9 cellular contexts compared by ENCODE assay signal in genomic region chr7:76049295-76049694, GRCh38. TPM values are rescaled to one million over a fixed set of nuclear protein-coding genes. Genes with fewer than 3 reads are reported as not detected.
DNase-seq lines count a peak whose midpoint lies in the region; ATAC-seq, FAIRE-seq and TF ChIP-seq lines count a peak whose summit lies in the region.
"Had no signal": no experiment of that assay in that cellular context is flagged by ENCODE, and none has a peak within 500 bp of the region (broad histone marks: within the 10 kb centered on the region; RNA-seq: fewer than 3 reads in every experiment).

No MANE protein-coding gene starts in this region.

- H4K20me1 ChIP-seq in HepG2 (ENCODE audit: insufficient read depth, low read length), result no peaks in the 10 kb centered on the region

- H3K27ac ChIP-seq in cardiac muscle cell (peak overlapping the region; percentile 87), HepG2 (ENCODE audit: extremely low read length, insufficient read depth, low read length) (peak overlapping the region; percentile 90)

- H3K27me3 Mint-ChIP-seq in activated naive CD8-positive, alpha-beta T cell, result no peaks in the 10 kb centered on the region
- no peaks in the 10 kb centered on the region for H3K27me3 Mint-ChIP-seq in type B pancreatic cell

- FAIRE-seq in HepG2 (lab: Jason Lieb, UNC), result no peak

- no peak for TF ChIP-seq EP300 in HepG2 (IDR thresholded peaks at IDR 0.05; ENCODE audit: low read depth in 2 of 2, low read length in 2 of 2)
- no peak for TF ChIP-seq EP300 in HepG2 (CRISPR knock-in tag; IDR thresholded peaks at IDR 0.05; ENCODE audit: borderline replicate concordance)

- H3K36me3 Mint-ChIP-seq in activated naive CD8-positive, alpha-beta T cell, result peaks cover 15% of the 10 kb centered on the region
- peaks cover 19% of the 10 kb centered on the region for H3K36me3 Mint-ChIP-seq in type B pancreatic cell

- ATAC-seq in left cardiac atrium (no peak), HepG2 (no peak), GM19328 (IDR thresholded peaks at IDR 0.05; ENCODE audit: unreplicated experiment) (no peak)

- H3K4me3 ChIP-seq in cardiac muscle cell (peak overlapping the region; percentile 67), HepG2 (replicated peaks in 1 of 3; ENCODE audit: insufficient read depth in 1 of 3, low read depth in 2 of 3, low read length in 3 of 3) (peak overlapping the region; percentile 86 to 98 (median 95); a peak in 5 of 6 replicates)

- H3K4me3 Mint-ChIP-seq in activated naive CD8-positive, alpha-beta T cell, result peak overlapping the region; percentile 99
- peak overlapping the region; percentile 99 for H3K4me3 Mint-ChIP-seq in type B pancreatic cell

- no peak overlapping the region for H2AFZ ChIP-seq in HepG2 (ENCODE audit: low read length)

- TF ChIP-seq CTCF in cardiac muscle cell (IDR thresholded peaks at IDR 0.05; ENCODE audit: low read depth, low read length) (no peak), HepG2 (CRISPR knock-in tag; IDR thresholded peaks at IDR 0.05) (no peak), type B pancreatic cell (conservative IDR thresholded peaks at IDR 0.05) (no peak)

- POLR2A ChIA-PET in HepG2 (lab: Yijun Ruan, JAX), result interaction anchor here (0.9 to 2.4 kb wide), 2 partner anchors 58 to 59 kb away, joined by 3 to 16 read pairs; no protein-coding TSS in a partner anchor

- CTCF ChIA-PET in HepG2 (lab: Yijun Ruan, JAX; ENCODE audit: low intra/inter-chr PET ratio, low total read pairs), result no interaction called here

- H3K36me3 ChIP-seq in cardiac muscle cell (peaks cover 7% of the 10 kb centered on the region), HepG2 (replicated peaks in 1 of 2; ENCODE audit: control insufficient read depth in 1 of 2, insufficient read depth in 2 of 2, low read length in 2 of 2) (peaks cover 8 to 36% of the 10 kb centered on the region in 2 experiments)

- peak overlapping the region; percentile 90 for H3K4me2 ChIP-seq in HepG2 (ENCODE audit: low read depth, low read length)

- TF ChIP-seq POLR2A in HepG2 (IDR thresholded peaks at IDR 0.05; ENCODE audit: insufficient read depth in 1 of 2, low read depth in 2 of 2, low read length in 2 of 2), result no peak

- peaks cover 48% of the 10 kb centered on the region for H3K4me1 Mint-ChIP-seq in activated naive CD8-positive, alpha-beta T cell (ENCODE audit: low read depth)
- H3K4me1 Mint-ChIP-seq in type B pancreatic cell (ENCODE audit: unreplicated experiment), result peaks cover 45% of the 10 kb centered on the region

- H3K27me3 ChIP-seq in cardiac muscle cell (no peaks in the 10 kb centered on the region), HepG2 (ENCODE audit: control insufficient read depth in 1 of 2, insufficient read depth in 2 of 2, low read length in 2 of 2) (no peaks in the 10 kb centered on the region; a peak in 1 of 5 replicates)

- TF ChIP-seq RAD21 in HepG2 (CRISPR knock-in tag; IDR thresholded peaks at IDR 0.05), result no peak

- BruUV-seq in HepG2 (replicated peaks; lab: Mats Ljungman, UMichigan), result no TSS peak

- DNase-seq in cardiac muscle cell (ENCODE audit: low read depth in 1 of 2, low spot score in 1 of 2) (no peak), left cardiac atrium (no peak), HepG2 (ENCODE audit: low spot score) (no peak), type B pancreatic cell (ENCODE audit: extremely low spot score, unreplicated experiment) (no peak), NCI-H187 treated with DMSO at 0.1 percent for 48 hours (lab: John Stamatoyannopoulos, UW) (no peak), T1000 (lab: John Stamatoyannopoulos, UW) (no peak)
- DNase-seq: effector CD8-positive, alpha-beta T cell had no signal

- peaks cover 76% of the 10 kb centered on the region for H3K79me2 ChIP-seq in HepG2 (ENCODE audit: insufficient read depth, low read length)

- H3K9me3 ChIP-seq in cardiac muscle cell (ENCODE audit: low read depth) (no peaks in the 10 kb centered on the region), HepG2 (ENCODE audit: low read length) (no peaks in the 10 kb centered on the region)

- peak overlapping the region; percentile 98 for H3K27ac Mint-ChIP-seq in activated naive CD8-positive, alpha-beta T cell
- peak overlapping the region; percentile 82 for H3K27ac Mint-ChIP-seq in type B pancreatic cell

- WGBS in HepG2 (ENCODE audit: low lambda C conversion rate), result 91% methylated on average over 6 of the region's 6 CpGs

- in situ Hi-C loops in HepG2 (cut with HindIII; ENCODE audit: extremely low pct_ligation_motif_present, low pct_unique_long_range_greater_than_20kb), result no loop called here

- H3K9ac ChIP-seq in HepG2 (ENCODE audit: insufficient read depth, low read depth, low read length), result peak overlapping the region; percentile 99

- intact Hi-C loops in left cardiac atrium (cut with DNase I), result no loop called here
- intact Hi-C loops in HepG2 (cut with micrococcal nuclease; ENCODE audit: unreplicated experiment), result loop anchor here (5.0 kb wide), 1 partner anchor 83 kb away; no protein-coding TSS in a partner anchor

- no peaks in the 10 kb centered on the region for H3K9me3 Mint-ChIP-seq in activated naive CD8-positive, alpha-beta T cell (ENCODE audit: low read depth)
- no peaks in the 10 kb centered on the region for H3K9me3 Mint-ChIP-seq in type B pancreatic cell

- H3K4me1 ChIP-seq in cardiac muscle cell (ENCODE audit: low read depth) (peaks cover 15% of the 10 kb centered on the region), HepG2 (ENCODE audit: insufficient read depth, low read length) (peaks cover 74% of the 10 kb centered on the region)

RNA-seq across cellular contexts. Expression of gene MDH2, which starts 1.4 kb away (rescaled TPM):
- total RNA-seq in cardiac muscle cell (242 and 306 TPM in 2 replicates), left cardiac atrium (100 to 1,000 TPM; 339 to 374 TPM), HepG2 (2016; rRNA removed; fragmentation: Illumina TruSeq; extraction: Trizol) (90.3 and 107 TPM in 2 replicates), type B pancreatic cell (ENCODE audit: low replicate concordance) (177 and 239 TPM in 2 replicates)
- polyA plus RNA-seq in cardiac muscle cell (632 and 705 TPM in 2 replicates), HepG2 (2011; rRNA removed) (81.4 and 90.1 TPM in 2 replicates)
- total RNA-seq in HepG2 (2016; cell fraction: cytosol; rRNA removed; fragmentation: Illumina TruSeq; extraction: Trizol; ENCODE audit: low read depth), result 35.9 and 38.8 TPM in 2 replicates
- total RNA-seq in HepG2 (2016; cell fraction: insoluble cytoplasmic fraction; rRNA removed; fragmentation: Illumina TruSeq; extraction: Trizol), result 93.0 and 94.6 TPM in 2 replicates
- 44.2 and 48.6 TPM in 2 replicates for total RNA-seq in HepG2 (2016; cell fraction: membrane; rRNA removed; fragmentation: Illumina TruSeq; extraction: Trizol)
- total RNA-seq in HepG2 (2016; cell fraction: nucleus; rRNA removed; fragmentation: Illumina TruSeq; extraction: Trizol), result 45.4 and 53.0 TPM in 2 replicates
- 48.1 and 61.9 TPM in 2 replicates for polyA plus RNA-seq in HepG2 (2011; cell fraction: cytosol; rRNA removed)
- 51.2 and 52.4 TPM in 2 replicates for polyA plus RNA-seq in HepG2 (2011; cell fraction: nucleus; rRNA removed)
- 126 and 145 TPM in 2 replicates for polyA plus RNA-seq in HepG2 (2012)
- 80.9 and 96.5 TPM in 2 replicates for polyA plus RNA-seq in HepG2 (2016; cell fraction: cytosol; fragmentation: Illumina TruSeq; extraction: Trizol; ENCODE audit: low read depth)
- 203 and 256 TPM in 2 replicates for polyA plus RNA-seq in HepG2 (2016; cell fraction: insoluble cytoplasmic fraction; fragmentation: Illumina TruSeq; extraction: Trizol; ENCODE audit: low read depth)
- polyA plus RNA-seq in HepG2 (2016; cell fraction: membrane; fragmentation: Illumina TruSeq; extraction: Trizol; ENCODE audit: low read depth), result 77.6 and 81.5 TPM in 2 replicates
- 113 and 123 TPM in 2 replicates for polyA plus RNA-seq in HepG2 (2016; cell fraction: nucleus; fragmentation: Illumina TruSeq; extraction: Trizol; ENCODE audit: insufficient read depth, low read depth)
- 189 and 195 TPM in 2 replicates for polyA minus RNA-seq in HepG2 (2011; rRNA and poly(A)+ RNA removed; ENCODE audit: low replicate concordance)
- polyA minus RNA-seq in HepG2 (2011; cell fraction: cytosol; rRNA and poly(A)+ RNA removed), result 86.4 and 103 TPM in 2 replicates
- 29.9 and 37.8 TPM in 2 replicates for polyA minus RNA-seq in HepG2 (2011; cell fraction: nucleus; rRNA and poly(A)+ RNA removed)

RNA-seq across cellular contexts. Expression of gene STYXL1, which starts 1.5 kb away (rescaled TPM):
- total RNA-seq in cardiac muscle cell (46.7 and 66.3 TPM in 2 replicates), left cardiac atrium (10 to 100 TPM in 1 of 2 donors, 1 to 10 TPM in 1; 8.2 to 24.1 TPM), HepG2 (2016; rRNA removed; fragmentation: Illumina TruSeq; extraction: Trizol) (23.9 and 28.0 TPM in 2 replicates), type B pancreatic cell (ENCODE audit: low replicate concordance) (45.9 and 51.9 TPM in 2 replicates)
- polyA plus RNA-seq in cardiac muscle cell (87.8 and 92.0 TPM in 2 replicates), HepG2 (2011; rRNA removed) (36.0 and 38.3 TPM in 2 replicates)
- 13.7 and 16.8 TPM in 2 replicates for total RNA-seq in HepG2 (2016; cell fraction: cytosol; rRNA removed; fragmentation: Illumina TruSeq; extraction: Trizol; ENCODE audit: low read depth)
- total RNA-seq in HepG2 (2016; cell fraction: insoluble cytoplasmic fraction; rRNA removed; fragmentation: Illumina TruSeq; extraction: Trizol), result 21.2 and 33.5 TPM in 2 replicates
- total RNA-seq in HepG2 (2016; cell fraction: membrane; rRNA removed; fragmentation: Illumina TruSeq; extraction: Trizol), result 15.6 and 15.7 TPM in 2 replicates
- total RNA-seq in HepG2 (2016; cell fraction: nucleus; rRNA removed; fragmentation: Illumina TruSeq; extraction: Trizol), result 13.0 and 16.7 TPM in 2 replicates
- polyA plus RNA-seq in HepG2 (2011; cell fraction: cytosol; rRNA removed), result 47.3 and 50.3 TPM in 2 replicates
- 19.1 and 23.0 TPM in 2 replicates for polyA plus RNA-seq in HepG2 (2011; cell fraction: nucleus; rRNA removed)
- 20.3 and 22.3 TPM in 2 replicates for polyA plus RNA-seq in HepG2 (2012)
- 17.6 and 20.9 TPM in 2 replicates for polyA plus RNA-seq in HepG2 (2016; cell fraction: cytosol; fragmentation: Illumina TruSeq; extraction: Trizol; ENCODE audit: low read depth)
- 42.1 and 47.6 TPM in 2 replicates for polyA plus RNA-seq in HepG2 (2016; cell fraction: insoluble cytoplasmic fraction; fragmentation: Illumina TruSeq; extraction: Trizol; ENCODE audit: low read depth)
- polyA plus RNA-seq in HepG2 (2016; cell fraction: membrane; fragmentation: Illumina TruSeq; extraction: Trizol; ENCODE audit: low read depth), result 19.0 and 20.3 TPM in 2 replicates
- 26.3 and 27.9 TPM in 2 replicates for polyA plus RNA-seq in HepG2 (2016; cell fraction: nucleus; fragmentation: Illumina TruSeq; extraction: Trizol; ENCODE audit: insufficient read depth, low read depth)
- polyA minus RNA-seq in HepG2 (2011; rRNA and poly(A)+ RNA removed; ENCODE audit: low replicate concordance), result 18.8 and 29.8 TPM in 2 replicates
- 7.5 and 9.2 TPM in 2 replicates for polyA minus RNA-seq in HepG2 (2011; cell fraction: cytosol; rRNA and poly(A)+ RNA removed)
- polyA minus RNA-seq in HepG2 (2011; cell fraction: nucleus; rRNA and poly(A)+ RNA removed), result 8.9 and 10.7 TPM in 2 replicates

RNA-seq across cellular contexts. Expression of gene TMEM120A, which starts 54.9 kb away (rescaled TPM):
- total RNA-seq in cardiac muscle cell (20.0 and 24.6 TPM in 2 replicates), left cardiac atrium (10 to 100 TPM; 63.5 to 98.3 TPM), HepG2 (2016; rRNA removed; fragmentation: Illumina TruSeq; extraction: Trizol) (22.9 and 40.3 TPM in 2 replicates), type B pancreatic cell (ENCODE audit: low replicate concordance) (22.5 and 37.1 TPM in 2 replicates)
- polyA plus RNA-seq in cardiac muscle cell (56.9 and 69.9 TPM in 2 replicates), HepG2 (2011; rRNA removed) (102 and 116 TPM in 2 replicates)
- 31.6 and 36.7 TPM in 2 replicates for total RNA-seq in HepG2 (2016; cell fraction: cytosol; rRNA removed; fragmentation: Illumina TruSeq; extraction: Trizol; ENCODE audit: low read depth)
- total RNA-seq in HepG2 (2016; cell fraction: insoluble cytoplasmic fraction; rRNA removed; fragmentation: Illumina TruSeq; extraction: Trizol), result 26.0 and 40.4 TPM in 2 replicates
- total RNA-seq in HepG2 (2016; cell fraction: membrane; rRNA removed; fragmentation: Illumina TruSeq; extraction: Trizol), result 34.6 and 34.8 TPM in 2 replicates
- 31.7 and 39.9 TPM in 2 replicates for total RNA-seq in HepG2 (2016; cell fraction: nucleus; rRNA removed; fragmentation: Illumina TruSeq; extraction: Trizol)
- 81.9 and 91.9 TPM in 2 replicates for polyA plus RNA-seq in HepG2 (2011; cell fraction: cytosol; rRNA removed)
- 76.1 and 77.6 TPM in 2 replicates for polyA plus RNA-seq in HepG2 (2011; cell fraction: nucleus; rRNA removed)
- polyA plus RNA-seq in HepG2 (2012), result 41.2 and 57.5 TPM in 2 replicates
- 78.5 and 88.6 TPM in 2 replicates for polyA plus RNA-seq in HepG2 (2016; cell fraction: cytosol; fragmentation: Illumina TruSeq; extraction: Trizol; ENCODE audit: low read depth)
- 64.8 and 69.3 TPM in 2 replicates for polyA plus RNA-seq in HepG2 (2016; cell fraction: insoluble cytoplasmic fraction; fragmentation: Illumina TruSeq; extraction: Trizol; ENCODE audit: low read depth)
- polyA plus RNA-seq in HepG2 (2016; cell fraction: membrane; fragmentation: Illumina TruSeq; extraction: Trizol; ENCODE audit: low read depth), result 81.3 and 84.7 TPM in 2 replicates
- polyA plus RNA-seq in HepG2 (2016; cell fraction: nucleus; fragmentation: Illumina TruSeq; extraction: Trizol; ENCODE audit: insufficient read depth, low read depth), result 144 and 149 TPM in 2 replicates
- polyA minus RNA-seq in HepG2 (2011; rRNA and poly(A)+ RNA removed; ENCODE audit: low replicate concordance), result 97.0 and 238 TPM in 2 replicates
- 32.4 and 39.8 TPM in 2 replicates for polyA minus RNA-seq in HepG2 (2011; cell fraction: cytosol; rRNA and poly(A)+ RNA removed)
- 15.5 and 22.4 TPM in 2 replicates for polyA minus RNA-seq in HepG2 (2011; cell fraction: nucleus; rRNA and poly(A)+ RNA removed)
